In the genomic region with DNA sequence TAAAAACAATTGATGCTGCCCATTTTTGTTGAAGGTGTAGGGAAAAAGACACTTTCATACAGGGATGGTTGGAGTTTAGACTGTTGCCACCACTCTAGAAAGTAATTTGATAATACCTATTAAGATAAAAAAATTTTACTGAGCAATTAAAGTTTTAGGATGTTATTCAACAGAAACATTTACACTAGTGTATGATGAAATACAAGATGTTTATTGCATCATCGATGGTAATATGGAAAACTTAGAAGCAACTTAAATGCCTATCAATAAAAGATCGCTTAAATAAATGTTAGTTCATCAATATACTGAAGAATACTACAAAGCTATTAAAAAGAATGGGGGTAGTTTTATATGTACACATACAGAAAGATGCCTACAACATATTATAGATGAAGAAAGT, we compare ENCODE assay signal across 18 cellular contexts. TPM values are rescaled to one million over a fixed set of nuclear protein-coding genes. Genes with fewer than 3 reads are reported as not detected.
DNase-seq lines count a peak whose midpoint lies in the region; ATAC-seq, FAIRE-seq and TF ChIP-seq lines count a peak whose summit lies in the region.
"Had no signal": no experiment of that assay in that cellular context is flagged by ENCODE, and none has a peak within 500 bp of the region (broad histone marks: within the 10 kb centered on the region; RNA-seq: fewer than 3 reads in every experiment).

No MANE protein-coding gene starts in this region.

- H3K27ac ChIP-seq in A549 (no peak overlapping the region), HL-60 (replicated peaks) (peak overlapping the region; percentile 27; the same call in 1 of the 2 replicates), astrocyte (ENCODE audit: low read depth, low read length) (no peak overlapping the region), heart right ventricle (peak overlapping the region in 1 of 10 donors; percentile 67), neuronal stem cell (replicated peaks; ENCODE audit: low read length) (no peak overlapping the region)

- H3K36me3 ChIP-seq in astrocyte (ENCODE audit: insufficient read depth, low read length) (no peaks in the 10 kb centered on the region), heart right ventricle (no peaks in the 10 kb centered on the region), neuronal stem cell (replicated peaks in 1 of 2; ENCODE audit: control insufficient read depth in 2 of 2, insufficient read depth in 2 of 2, low read length in 2 of 2) (no peaks in the 10 kb centered on the region)
- H3K36me3 ChIP-seq: BE2C had no signal

- no peak overlapping the region for H2AK5ac ChIP-seq in neuronal stem cell (ENCODE audit: low read depth, low read length)

- no peaks in the 10 kb centered on the region for H3K27me3 ChIP-seq in HL-60 (ENCODE audit: insufficient read depth, poor library complexity, severe bottlenecking)
- H3K27me3 ChIP-seq in astrocyte (ENCODE audit: insufficient read depth, low read length): no peaks in the 10 kb centered on the region
- peaks cover 0 to 6% (median 0%) of the 10 kb centered on the region in 7 donors for H3K27me3 ChIP-seq in heart right ventricle
- H3K27me3 ChIP-seq in neuronal stem cell (ENCODE audit: control insufficient read depth in 3 of 3, insufficient read depth in 3 of 3, low read depth in 1 of 3, low read length in 3 of 3): no peaks in the 10 kb centered on the region
- H3K27me3 ChIP-seq: BE2C had no signal

- H3K4ac ChIP-seq in neuronal stem cell (ENCODE audit: low read length): no peak overlapping the region

- H3K27me3 Mint-ChIP-seq in astrocyte (ENCODE audit: low read depth, unreplicated experiment): no peaks in the 10 kb centered on the region

- H3K79me2 ChIP-seq in astrocyte (ENCODE audit: insufficient read depth, low read length): no peaks in the 10 kb centered on the region

- no peak overlapping the region for H3K23ac ChIP-seq in neuronal stem cell (ENCODE audit: low read depth, low read length, poor library complexity)

- no peaks in the 10 kb centered on the region for H3K4me1 ChIP-seq in A549
- no peaks in the 10 kb centered on the region for H3K4me1 ChIP-seq in astrocyte (ENCODE audit: insufficient read depth, low read length)
- peaks cover 0 to 60% (median 0%) of the 10 kb centered on the region in 9 donors for H3K4me1 ChIP-seq in heart right ventricle
- no peaks in the 10 kb centered on the region for H3K4me1 ChIP-seq in neuronal stem cell (ENCODE audit: control insufficient read depth in 2 of 2, insufficient read depth in 1 of 2, low read depth in 1 of 2, low read length in 2 of 2)
- H3K4me1 ChIP-seq: BE2C, Caco-2 had no signal

- H3K4me3 ChIP-seq in A549: no peak overlapping the region
- no peak overlapping the region for H3K4me3 ChIP-seq in HL-60 (replicated peaks; ENCODE audit: insufficient read depth, low read length)
- no peak overlapping the region for H3K4me3 ChIP-seq in astrocyte (ENCODE audit: insufficient read depth, low read depth, low read length)
- no peak overlapping the region for H3K4me3 ChIP-seq in heart right ventricle
- H3K4me3 ChIP-seq in neuronal stem cell (ENCODE audit: low read length in 2 of 2): no peak overlapping the region

- TF ChIP-seq RAD21 in A549 (conservative IDR thresholded peaks at IDR 0.05 in 1 of 2, IDR thresholded peaks at IDR 0.05 in 1 of 2): no peak

- H3K4me2 ChIP-seq in A549: no peak overlapping the region
- no peak overlapping the region for H3K4me2 ChIP-seq in astrocyte (ENCODE audit: low read length)
- no peak overlapping the region for H3K4me2 ChIP-seq in neuronal stem cell (ENCODE audit: insufficient read depth, low read length, poor library complexity, severe bottlenecking)

- peak; percentile 32 for FAIRE-seq in A549 (lab: Jason Lieb, UNC)
- peak; percentile 9 for FAIRE-seq in GM12892 (lab: Jason Lieb, UNC)
- FAIRE-seq in astrocyte (lab: Jason Lieb, UNC): peak; percentile 9
- FAIRE-seq: HTR-8/SVneo had no signal

- no peak overlapping the region for H3K27ac Mint-ChIP-seq in astrocyte (ENCODE audit: unreplicated experiment)
- H3K27ac Mint-ChIP-seq: CD8-positive, alpha-beta memory T cell had no signal

- no peak overlapping the region for H4K91ac ChIP-seq in neuronal stem cell (ENCODE audit: low read depth, low read length, poor library complexity)

- no peaks in the 10 kb centered on the region for H3K36me3 Mint-ChIP-seq in astrocyte (ENCODE audit: low read depth, unreplicated experiment)
- H3K36me3 Mint-ChIP-seq: CD8-positive, alpha-beta memory T cell had no signal

- H3K9ac ChIP-seq in astrocyte (ENCODE audit: low read length): no peak overlapping the region
- no peak overlapping the region for H3K9ac ChIP-seq in neuronal stem cell (ENCODE audit: low read depth, low read length, poor library complexity)

- 14% methylated on average over 2 of the region's 2 CpGs for WGBS in A549 (ENCODE audit: missing lambda C conversion rate)
- 95 to 97% methylated on average over 2 of the region's 2 CpGs for WGBS in heart right ventricle, 2 donors
- no CpG with 5 or more reads among the region's 2 CpGs for WGBS in neuronal stem cell (ENCODE audit: extremely low coverage in 2 of 2, insufficient read length in 2 of 2, insufficient replicate concordance in 1 of 2), 2 donors

- no peak overlapping the region for H2BK15ac ChIP-seq in neuronal stem cell (ENCODE audit: low read length)

- ATAC-seq in A549 (no peak), heart right ventricle (no peak)

- H3K9me3 Mint-ChIP-seq in astrocyte (ENCODE audit: unreplicated experiment): peaks cover 3% of the 10 kb centered on the region
- H3K9me3 Mint-ChIP-seq: CD8-positive, alpha-beta memory T cell had no signal

- no peak overlapping the region for H3K4me3 Mint-ChIP-seq in astrocyte (ENCODE audit: unreplicated experiment)
- H3K4me3 Mint-ChIP-seq: CD8-positive, alpha-beta memory T cell had no signal

- CTCF ChIA-PET in A549 (lab: Yijun Ruan, JAX): interaction anchor here (1.2 kb wide), 1 partner anchor 680 kb away, joined by 3 read pairs; no protein-coding TSS in a partner anchor

- no peak overlapping the region for H2AFZ ChIP-seq in astrocyte (ENCODE audit: low read depth, low read length)
- H2AFZ ChIP-seq in neuronal stem cell (ENCODE audit: low read length): no peak overlapping the region

- H3K9me3 ChIP-seq in A549: no peaks in the 10 kb centered on the region
- no peaks in the 10 kb centered on the region for H3K9me3 ChIP-seq in astrocyte (ENCODE audit: insufficient read depth, low read depth, low read length)
- no peaks in the 10 kb centered on the region for H3K9me3 ChIP-seq in heart right ventricle
- H3K9me3 ChIP-seq in neuronal stem cell (replicated peaks in 1 of 2; ENCODE audit: control insufficient read depth in 2 of 2, insufficient read depth in 1 of 2, low read depth in 1 of 2, low read length in 2 of 2): no peaks in the 10 kb centered on the region
- H3K9me3 ChIP-seq: BE2C, Caco-2 had no signal

- peaks cover 8% of the 10 kb centered on the region for H3K4me1 Mint-ChIP-seq in astrocyte (ENCODE audit: low read depth, unreplicated experiment)

- POLR2A ChIA-PET in A549 (lab: Yijun Ruan, JAX): no interaction called here

- no peak for TF ChIP-seq POLR2A in A549 (IDR thresholded peaks at IDR 0.05; ENCODE audit: low read length)
- TF ChIP-seq POLR2A in GM12892 (IDR thresholded peaks at IDR 0.05; ENCODE audit: low read depth, low read length): no peak

- no peak overlapping the region for H2BK120ac ChIP-seq in neuronal stem cell (ENCODE audit: low read depth, low read length)

- no peak overlapping the region for H3K18ac ChIP-seq in neuronal stem cell (ENCODE audit: low read length)

- no peaks in the 10 kb centered on the region for H4K20me1 ChIP-seq in astrocyte (ENCODE audit: insufficient read depth, low read length)

- intact Hi-C loops in heart right ventricle (cut with DNase I): no loop called here

- H2BK12ac ChIP-seq in neuronal stem cell (ENCODE audit: low read length): no peak overlapping the region

- DNase-seq in A549 (ENCODE audit: low read depth in 1 of 2, low spot score in 1 of 2) (no peak), GM12892 (ENCODE audit: insufficient read length) (no peak), HL-60 (ENCODE audit: low read depth in 1 of 2, low spot score in 1 of 2) (no peak), astrocyte (ENCODE audit: low read depth) (no peak), heart right ventricle (no peak), neuronal stem cell (ENCODE audit: low spot score) (no peak), SIG-M5 (lab: John Stamatoyannopoulos, UW) (no peak)
- no peak for DNase-seq in activated naive CD4-positive, alpha-beta T cell treated with Interleukin-2 at 50 U/mL for 16 hours
- DNase-seq: BE2C; Caco-2; CD8-positive, alpha-beta memory T cell; HCEC 1CT; Kasumi-1; KBM-7 had no signal

- H3K14ac ChIP-seq in neuronal stem cell (ENCODE audit: low read length): no peak overlapping the region

- no peak overlapping the region for H4K8ac ChIP-seq in neuronal stem cell (ENCODE audit: low read depth, low read length)

- TF ChIP-seq CTCF in A549 (IDR thresholded peaks at IDR 0.05) (no peak), HL-60 (IDR thresholded peaks at IDR 0.05; ENCODE audit: insufficient read depth, low read length) (no peak), astrocyte (IDR thresholded peaks at IDR 0.05; ENCODE audit: insufficient read depth, low read depth, low read length) (no peak), heart right ventricle (IDR thresholded peaks at IDR 0.05) (no peak)

- TF ChIP-seq EP300 in A549 (IDR thresholded peaks at IDR 0.05): no peak

- H2BK5ac ChIP-seq in neuronal stem cell (ENCODE audit: low read length): no peak overlapping the region

- H3K79me1 ChIP-seq in neuronal stem cell (ENCODE audit: low read depth, low read length): no peaks in the 10 kb centered on the region

TF ChIP-seq in A549, 52 proteins besides CTCF, POLR2A, EP300 and RAD21 (continues in another document):
- TF ChIP-seq RFX5 (IDR thresholded peaks at IDR 0.05) (no peak), CEBPB (IDR thresholded peaks at IDR 0.05) (peak in 1 of 2 experiments; percentile 31; a peak in 1 of 4 replicates), TP53 (CRISPR knock-in tag; IDR thresholded peaks at IDR 0.05) (no peak)

RNA-seq across cellular contexts. Expression of a gene that starts 9.2 kb away (rescaled TPM):
- not detected in 2 replicates for polyA plus RNA-seq in A549 (2011; rRNA removed)
- polyA plus RNA-seq in A549 (2012; cell fraction: cytosol; rRNA removed): not detected in 2 replicates
- polyA plus RNA-seq in A549 (2012; cell fraction: nucleus; rRNA removed): not detected in 2 replicates
- not detected in 3 replicates for polyA plus RNA-seq in A549 (2017; fragmentation: RNase III; extraction: RNeasy Plus Mini Kit Qiagen cat#74134 plus additional on column Dnase treatment)
- not detected in 2 replicates for polyA minus RNA-seq in A549 (2011; rRNA and poly(A)+ RNA removed)
- polyA plus RNA-seq in GM12892 (2012; ENCODE audit: missing spikeins): not detected
- total RNA-seq in astrocyte: not detected in 2 replicates
- total RNA-seq in heart right ventricle: 100 to 1,000 TPM in 1 of 10 donors, 10 to 100 TPM in 4, 1 to 10 TPM in 5; 2.9 to 106 (median 9.0) TPM
- 10 to 100 TPM; 17.5 to 32.0 TPM for polyA plus RNA-seq in heart right ventricle
- polyA plus RNA-seq in neuronal stem cell (2013, experiment 1 of 2): not detected
- polyA plus RNA-seq in neuronal stem cell (2013, experiment 2 of 2): not detected
- total RNA-seq: Caco-2, Daoy, H4 had no signal
- polyA plus RNA-seq: AG04450 had no signal
